In genomic region chr1:231420959-231421615, GRCh38 we compare ENCODE assay signal across 1 cellular context.
TF ChIP-seq lines count a peak whose summit lies in the region.

No MANE protein-coding gene starts in this region.

TF ChIP-seq in HepG2, 621 proteins besides CTCF, POLR2A, EP300 and RAD21 (continued from another document and continues in another):
- TF ChIP-seq AHDC1 (CRISPR knock-in tag; IDR thresholded peaks at IDR 0.05; ENCODE audit: borderline replicate concordance), result no peak
- TF ChIP-seq NFE2L1 (CRISPR knock-in tag; IDR thresholded peaks at IDR 0.05; ENCODE audit: borderline replicate concordance), result no peak
- no peak for TF ChIP-seq NCOA2 (CRISPR knock-in tag; IDR thresholded peaks at IDR 0.05)
- no peak; the same call in 1 of the 2 replicates for TF ChIP-seq SAFB2 (CRISPR knock-in tag; IDR thresholded peaks at IDR 0.05; ENCODE audit: borderline replicate concordance, low read depth)
- no peak for TF ChIP-seq SP140L (CRISPR knock-in tag; IDR thresholded peaks at IDR 0.05; ENCODE audit: borderline replicate concordance)
- no peak for TF ChIP-seq TFE3 (CRISPR knock-in tag; IDR thresholded peaks at IDR 0.05)
- no peak for TF ChIP-seq IRF9 (CRISPR knock-in tag; IDR thresholded peaks at IDR 0.05; ENCODE audit: borderline replicate concordance)
- no peak for TF ChIP-seq E2F2 (CRISPR knock-in tag; IDR thresholded peaks at IDR 0.05; ENCODE audit: borderline replicate concordance)
- no peak for TF ChIP-seq FUBP1 (CRISPR knock-in tag; IDR thresholded peaks at IDR 0.05; ENCODE audit: borderline replicate concordance)
- TF ChIP-seq ZNF234 (CRISPR knock-in tag; conservative IDR thresholded peaks at IDR 0.05), result no peak
- TF ChIP-seq ZNF260 (CRISPR knock-in tag; IDR thresholded peaks at IDR 0.05; ENCODE audit: borderline replicate concordance, low read depth), result no peak
- TF ChIP-seq ZBTB14 (CRISPR knock-in tag; IDR thresholded peaks at IDR 0.05), result no peak; the same call in 1 of the 2 replicates
- no peak for TF ChIP-seq EED (CRISPR knock-in tag; IDR thresholded peaks at IDR 0.05)
- TF ChIP-seq ZFP41 (CRISPR knock-in tag; IDR thresholded peaks at IDR 0.05; ENCODE audit: borderline replicate concordance), result no peak
- TF ChIP-seq SRSF4 (IDR thresholded peaks at IDR 0.05; ENCODE audit: low read depth, low read length, poor library complexity, severe bottlenecking), result no peak
- no peak for TF ChIP-seq ZFP91 (CRISPR knock-in tag; IDR thresholded peaks at IDR 0.05; ENCODE audit: borderline replicate concordance)
- no peak for TF ChIP-seq TRIM22 (IDR thresholded peaks at IDR 0.05)
- peak; percentile 8; the same call in 1 of the 2 replicates for TF ChIP-seq ZNF605 (CRISPR knock-in tag; IDR thresholded peaks at IDR 0.05)
- TF ChIP-seq NR2F1 (CRISPR knock-in tag; IDR thresholded peaks at IDR 0.05), result no peak
- peak; percentile 71 for TF ChIP-seq ZC3H13 (CRISPR knock-in tag; IDR thresholded peaks at IDR 0.05)
- no peak for TF ChIP-seq GMEB2 (CRISPR knock-in tag; IDR thresholded peaks at IDR 0.05; ENCODE audit: low read depth)
- peak; percentile 46; the same call in 1 of the 2 replicates for TF ChIP-seq HOXA3 (CRISPR knock-in tag; IDR thresholded peaks at IDR 0.05)
- no peak for TF ChIP-seq SRY (CRISPR knock-in tag; IDR thresholded peaks at IDR 0.05)
- no peak for TF ChIP-seq CSRNP2 (CRISPR knock-in tag; conservative IDR thresholded peaks at IDR 0.05; ENCODE audit: low read depth)
- TF ChIP-seq ZBTB7B (CRISPR knock-in tag; IDR thresholded peaks at IDR 0.05), result no peak
- no peak for TF ChIP-seq BCL3 (CRISPR knock-in tag; IDR thresholded peaks at IDR 0.05)
- no peak for TF ChIP-seq ZNF362 (CRISPR knock-in tag; IDR thresholded peaks at IDR 0.05; ENCODE audit: borderline replicate concordance)
- TF ChIP-seq ZNF776 (CRISPR knock-in tag; IDR thresholded peaks at IDR 0.05), result 0 out of 2 replicates have a peak, but pooled peaks have one; percentile 21
